In genomic region chr18:48452863-48453323, GRCh38 we compare ENCODE assay signal across 14 cellular contexts. TPM values are rescaled to one million over a fixed set of nuclear protein-coding genes. Genes with fewer than 3 reads are reported as not detected.
A peak's percentile ranks its signal among the peaks of the same experiment; 100 is the strongest.
DNase-seq lines count a peak whose midpoint lies in the region; ATAC-seq and TF ChIP-seq lines count a peak whose summit lies in the region.
"Had no signal": no experiment of that assay in that cellular context is flagged by ENCODE, and none has a peak within 500 bp of the region (broad histone marks: within the 10 kb centered on the region; RNA-seq: fewer than 3 reads in every experiment).

No MANE protein-coding gene starts in this region.

- intact Hi-C loops in Calu3 (cut with micrococcal nuclease; ENCODE audit: unreplicated experiment) (no loop called here), PC-9 (cut with micrococcal nuclease; ENCODE audit: unreplicated experiment) (loop anchor here (2.0 kb wide), 1 partner anchor 522 kb away; the partner anchor contains the start of gene SMAD2)

- H3K27ac Mint-ChIP-seq in Calu3 (ENCODE audit: unreplicated experiment) = peak overlapping the region; percentile 9
- H3K27ac Mint-ChIP-seq: activated naive CD8-positive, alpha-beta T cell treated with anti-CD3 and anti-CD28 coated beads, Interleukin-2, amount 50 U/mL, for 24 hours; stimulated activated naive CD8-positive, alpha-beta T cell treated with anti-CD3 and anti-CD28 coated beads, Interleukin-15, amount 100 ng/mL, for 72 hours; T-helper 2 cell treated with Interferon-gamma antibody and Interleukin-4, amounts not matched to agents 5 μg/mL and 100 μg/mL, for 36 hours had no signal

- DNase-seq in Calu3 = peak; percentile 18
- peak in 1 of 2 experiments; percentile 66 for DNase-seq in PC-9
- DNase-seq in osteoblast (ENCODE audit: insufficient read length, low spot score, missing footprints) = peak; percentile 69
- DNase-seq in activated gamma-delta T cell (lab: John Stamatoyannopoulos, UW) = no peak
- no peak for DNase-seq in glomerular visceral epithelial cell (ENCODE audit: extremely low spot score)
- DNase-seq in GM19240 (ENCODE audit: insufficient read length, low spot score) = no peak
- DNase-seq: activated naive CD8-positive, alpha-beta T cell treated with anti-CD3 and anti-CD28 coated beads, Interleukin-2, amount 50 U/mL, for 24 hours; DMS53; NCI-H1436; stimulated activated CD4-positive, alpha-beta T cell treated with anti-CD3 and anti-CD28 coated beads, Interleukin-1b, Interleukin-23, amount 100 ng/mL, for 48 hours; stimulated activated naive CD8-positive, alpha-beta T cell treated with anti-CD3 and anti-CD28 coated beads, Interleukin-15, amount 100 ng/mL, for 72 hours had no signal

- H3K4me3 ChIP-seq in PC-9 (peak overlapping the region; percentile 7; the same call in 1 of the 2 replicates), gastroesophageal sphincter (no peak overlapping the region), osteoblast (ENCODE audit: insufficient read depth, low read length) (no peak overlapping the region)

- no peaks in the 10 kb centered on the region for H3K9me2 ChIP-seq in PC-9 (ENCODE audit: insufficient read depth)

- H3K4me3 Mint-ChIP-seq in Calu3 (ENCODE audit: low read depth, unreplicated experiment) = no peak overlapping the region
- H3K4me3 Mint-ChIP-seq: activated naive CD8-positive, alpha-beta T cell treated with anti-CD3 and anti-CD28 coated beads, Interleukin-2, amount 50 U/mL, for 24 hours; stimulated activated naive CD8-positive, alpha-beta T cell treated with anti-CD3 and anti-CD28 coated beads, Interleukin-15, amount 100 ng/mL, for 72 hours; T-helper 2 cell treated with Interferon-gamma antibody and Interleukin-4, amounts not matched to agents 5 μg/mL and 100 μg/mL, for 36 hours had no signal

- TF ChIP-seq EP300 in gastroesophageal sphincter (IDR thresholded peaks at IDR 0.05) = no peak

- H3K27ac ChIP-seq in PC-9 = peak overlapping the region; percentile 89
- no peak overlapping the region for H3K27ac ChIP-seq in gastroesophageal sphincter
- no peak overlapping the region for H3K27ac ChIP-seq in osteoblast (ENCODE audit: low read depth, low read length)

- H3K79me2 ChIP-seq in PC-9 (ENCODE audit: low read depth) (no peaks in the 10 kb centered on the region), osteoblast (ENCODE audit: insufficient read depth, low read length) (no peaks in the 10 kb centered on the region)

- H3K36me3 Mint-ChIP-seq in Calu3 (ENCODE audit: insufficient read depth, unreplicated experiment) = peaks cover 12% of the 10 kb centered on the region

- ATAC-seq in gastroesophageal sphincter (peak; percentile 16), HG03378 (IDR thresholded peaks at IDR 0.05; ENCODE audit: unreplicated experiment) (no peak)
- ATAC-seq: activated naive CD8-positive, alpha-beta T cell treated with anti-CD3 and anti-CD28 coated beads, Interleukin-2, amount 50 U/mL, for 24 hours; stimulated activated naive CD8-positive, alpha-beta T cell treated with anti-CD3 and anti-CD28 coated beads, Interleukin-15, amount 100 ng/mL, for 72 hours had no signal

- H3K36me3 ChIP-seq in PC-9 (ENCODE audit: low read depth) (no peaks in the 10 kb centered on the region), gastroesophageal sphincter (no peaks in the 10 kb centered on the region), osteoblast (ENCODE audit: insufficient read depth, low read length) (no peaks in the 10 kb centered on the region)

- 100% methylated on average over 1 of the region's 4 CpGs; no CpG with 5 or more reads in 1 of the 2 donors for WGBS in gastroesophageal sphincter (ENCODE audit: low coverage in 1 of 2), 2 donors

- H3K9me3 Mint-ChIP-seq in Calu3 (ENCODE audit: low read depth, unreplicated experiment) = no peaks in the 10 kb centered on the region
- H3K9me3 Mint-ChIP-seq: activated naive CD8-positive, alpha-beta T cell treated with anti-CD3 and anti-CD28 coated beads, Interleukin-2, amount 50 U/mL, for 24 hours; stimulated activated naive CD8-positive, alpha-beta T cell treated with anti-CD3 and anti-CD28 coated beads, Interleukin-15, amount 100 ng/mL, for 72 hours; T-helper 2 cell treated with Interferon-gamma antibody and Interleukin-4, amounts not matched to agents 5 μg/mL and 100 μg/mL, for 36 hours had no signal

- no peak for TF ChIP-seq CTCF in Calu3 (IDR thresholded peaks at IDR 0.05; ENCODE audit: unreplicated experiment)
- no peak for TF ChIP-seq CTCF in PC-9 (conservative IDR thresholded peaks at IDR 0.05)
- no peak for TF ChIP-seq CTCF in gastroesophageal sphincter (IDR thresholded peaks at IDR 0.05)
- TF ChIP-seq CTCF in osteoblast (IDR thresholded peaks at IDR 0.05; ENCODE audit: extremely low read depth, low read depth, low read length) = no peak

- peaks cover 48% of the 10 kb centered on the region for H3K4me1 Mint-ChIP-seq in Calu3 (ENCODE audit: low read depth, unreplicated experiment)

- BruUV-seq in Calu3 (replicated peaks; lab: Mats Ljungman, UMichigan) (no TSS peak), PC-9 (replicated peaks; lab: Mats Ljungman, UMichigan) (no TSS peak)

- no peaks in the 10 kb centered on the region for H3K27me3 ChIP-seq in PC-9 (ENCODE audit: insufficient read depth, low read depth)
- H3K27me3 ChIP-seq in gastroesophageal sphincter = no peaks in the 10 kb centered on the region
- peaks cover 33% of the 10 kb centered on the region for H3K27me3 ChIP-seq in osteoblast (ENCODE audit: insufficient read depth, low read length)

- CTCF ChIA-PET in Calu3 (lab: Charles Lee) = no interaction called here
- CTCF ChIA-PET in PC-9 (lab: Charles Lee) = no interaction called here

- no peaks in the 10 kb centered on the region for H4K20me1 ChIP-seq in PC-9 (ENCODE audit: insufficient read depth)
- H4K20me1 ChIP-seq in osteoblast (ENCODE audit: insufficient read depth, low read length) = peaks cover 2% of the 10 kb centered on the region

- H3K27me3 Mint-ChIP-seq in Calu3 (ENCODE audit: unreplicated experiment) = peaks cover 33% of the 10 kb centered on the region

- peaks cover 52% of the 10 kb centered on the region for H3F3A ChIP-seq in PC-9 (ENCODE audit: insufficient read depth, low read depth)

- peaks cover 68% of the 10 kb centered on the region for H3K4me1 ChIP-seq in PC-9 (replicated peaks; ENCODE audit: insufficient read depth)
- peaks cover 0 to 5% (median 0%) of the 10 kb centered on the region in 3 donors for H3K4me1 ChIP-seq in gastroesophageal sphincter
- H3K4me1 ChIP-seq in osteoblast (ENCODE audit: insufficient read depth, low read length) = peaks cover 36% of the 10 kb centered on the region

- no peak for TF ChIP-seq POLR2A in gastroesophageal sphincter (IDR thresholded peaks at IDR 0.05)

- POLR2A ChIA-PET in PC-9 (lab: Charles Lee; ENCODE audit: unreplicated experiment) = no interaction called here

- peak overlapping the region; percentile 74 for H3K4me2 ChIP-seq in PC-9
- H3K4me2 ChIP-seq in osteoblast (ENCODE audit: insufficient read depth, low read length) = peak overlapping the region; percentile 24

- H3K9me3 ChIP-seq in PC-9 (ENCODE audit: insufficient read depth, low read depth) (no peaks in the 10 kb centered on the region), gastroesophageal sphincter (no peaks in the 10 kb centered on the region), osteoblast (ENCODE audit: low read depth, low read length) (no peaks in the 10 kb centered on the region)

- H2AFZ ChIP-seq in PC-9 (peak overlapping the region; percentile 36), osteoblast (ENCODE audit: low read length) (peak overlapping the region; percentile 77)

RNA-seq across cellular contexts. Expression of gene ZBTB7C, which starts 43.7 kb away (rescaled TPM):
- total RNA-seq in Calu3 (2022) (not detected in 2 replicates), PC-9 (2021) (not detected in 2 replicates), gastroesophageal sphincter (10 to 100 TPM in 3 of 4 donors, 1 to 10 TPM in 1; 7.8 to 15.4 (median 11.8) TPM), osteoblast (0.29 and 0.36 TPM in 2 replicates)

Comparison
In these comparisons a context has a peak if more than half of its experiments do, and no peak if none do; other contexts are left out.
1. DNase-seq: peak in Calu3 (single experiment) and osteoblast (single experiment); none in activated gamma-delta T cell (single experiment), glomerular visceral epithelial cell (single experiment) and GM19240 (single experiment).